In genomic region chr2:84187258-84187657, GRCh38 we compare ENCODE assay signal across 1 cellular context.
TF ChIP-seq lines count a peak whose summit lies in the region.

No MANE protein-coding gene starts in this region.

TF ChIP-seq in GM23338, 12 proteins besides CTCF, POLR2A, EP300 and RAD21 (continued from another document):
- TF ChIP-seq ZNF462 (CRISPR knock-in tag; IDR thresholded peaks at IDR 0.05): no peak
- TF ChIP-seq EZH2 (IDR thresholded peaks at IDR 0.05; ENCODE audit: low read depth, unreplicated experiment): no peak
- no peak for TF ChIP-seq EZH2phosphoT487 (IDR thresholded peaks at IDR 0.05; ENCODE audit: unreplicated experiment)
- no peak for TF ChIP-seq CREB1 (CRISPR knock-in tag; IDR thresholded peaks at IDR 0.05; ENCODE audit: low read depth)
- no peak for TF ChIP-seq NANOG (IDR thresholded peaks at IDR 0.05; ENCODE audit: borderline replicate concordance)
- TF ChIP-seq JUNB (IDR thresholded peaks at IDR 0.05; ENCODE audit: unreplicated experiment): no peak
